ENCODE assay signal across 15 cellular contexts in the genomic region with DNA sequence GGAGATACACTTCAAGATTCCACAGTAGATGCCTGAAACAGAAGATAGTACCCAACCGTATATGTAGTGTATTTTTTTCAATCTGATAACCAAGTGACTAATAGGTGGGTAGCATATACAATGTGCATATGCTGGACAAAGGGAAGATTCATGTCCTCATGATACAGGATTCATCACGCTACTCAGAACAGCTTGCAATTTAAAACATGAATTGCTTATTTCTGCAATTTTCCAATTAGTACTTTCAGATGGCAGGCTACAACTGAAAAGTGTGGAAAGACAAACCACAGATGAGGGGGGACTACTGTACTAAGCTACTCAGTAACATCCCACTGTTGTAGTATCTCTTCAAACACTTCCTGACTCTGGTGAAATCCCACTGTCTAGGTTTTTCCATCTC. TPM values are rescaled to one million over a fixed set of nuclear protein-coding genes. Genes with fewer than 3 reads are reported as not detected.
A peak's percentile ranks its signal among the peaks of the same experiment; 100 is the strongest.
DNase-seq lines count a peak whose midpoint lies in the region; ATAC-seq, FAIRE-seq and TF ChIP-seq lines count a peak whose summit lies in the region.
"Had no signal": no experiment of that assay in that cellular context is flagged by ENCODE, and none has a peak within 500 bp of the region (broad histone marks: within the 10 kb centered on the region; RNA-seq: fewer than 3 reads in every experiment).

No MANE protein-coding gene starts in this region.

- H3K9me3 Mint-ChIP-seq in activated naive CD8-positive, alpha-beta T cell treated with anti-CD3 and anti-CD28 coated beads, Interleukin-2, amount 50 U/mL, for 24 hours: no peaks in the 10 kb centered on the region
- H3K9me3 Mint-ChIP-seq in activated naive CD8-positive, alpha-beta T cell treated with anti-CD3 and anti-CD28 coated beads for 36 hours: no peaks in the 10 kb centered on the region
- H3K9me3 Mint-ChIP-seq: CD4-positive, CD25-positive, alpha-beta regulatory T cell; IgD-negative memory B cell had no signal

- peak; percentile 30 for ATAC-seq in activated naive CD8-positive, alpha-beta T cell treated with anti-CD3 and anti-CD28 coated beads, Interleukin-2, amount 50 U/mL, for 24 hours
- no peak for ATAC-seq in GM21723 (IDR thresholded peaks at IDR 0.05; ENCODE audit: unreplicated experiment)

- peaks cover 2% of the 10 kb centered on the region for H3K27me3 Mint-ChIP-seq in activated naive CD8-positive, alpha-beta T cell treated with anti-CD3 and anti-CD28 coated beads, Interleukin-2, amount 50 U/mL, for 24 hours
- H3K27me3 Mint-ChIP-seq in activated naive CD8-positive, alpha-beta T cell treated with anti-CD3 and anti-CD28 coated beads for 36 hours: no peaks in the 10 kb centered on the region
- H3K27me3 Mint-ChIP-seq: IgD-negative memory B cell had no signal

- no peak for DNase-seq in activated naive CD8-positive, alpha-beta T cell treated with anti-CD3 and anti-CD28 coated beads, Interleukin-2, amount 50 U/mL, for 24 hours
- DNase-seq in activated naive CD8-positive, alpha-beta T cell treated with anti-CD3 and anti-CD28 coated beads for 36 hours: no peak
- DNase-seq in GM12892 (ENCODE audit: insufficient read length): no peak
- peak; percentile 29 for DNase-seq in amniotic epithelial cell (ENCODE audit: low read depth)
- DNase-seq in GOT3 (lab: John Stamatoyannopoulos, UW): no peak
- DNase-seq in NCI-H1436 treated with DMSO at 0.1 percent for 48 hours (lab: John Stamatoyannopoulos, UW): no peak
- DNase-seq: ACHN; Calu3; CD4-positive, CD25-positive, alpha-beta regulatory T cell; DMS79; H7 had no signal

- peak; percentile 33 for FAIRE-seq in GM12892 (lab: Jason Lieb, UNC)
- FAIRE-seq: G401.6, GM19239 had no signal

- H3K4me3 Mint-ChIP-seq in activated naive CD8-positive, alpha-beta T cell treated with anti-CD3 and anti-CD28 coated beads, Interleukin-2, amount 50 U/mL, for 24 hours: no peak overlapping the region
- H3K4me3 Mint-ChIP-seq in activated naive CD8-positive, alpha-beta T cell treated with anti-CD3 and anti-CD28 coated beads for 36 hours: no peak overlapping the region
- H3K4me3 Mint-ChIP-seq: CD4-positive, CD25-positive, alpha-beta regulatory T cell; IgD-negative memory B cell had no signal

- peaks cover 20% of the 10 kb centered on the region for H3K4me1 Mint-ChIP-seq in activated naive CD8-positive, alpha-beta T cell treated with anti-CD3 and anti-CD28 coated beads, Interleukin-2, amount 50 U/mL, for 24 hours
- peaks cover 23% of the 10 kb centered on the region for H3K4me1 Mint-ChIP-seq in activated naive CD8-positive, alpha-beta T cell treated with anti-CD3 and anti-CD28 coated beads for 36 hours

- H3K27ac Mint-ChIP-seq in activated naive CD8-positive, alpha-beta T cell treated with anti-CD3 and anti-CD28 coated beads, Interleukin-2, amount 50 U/mL, for 24 hours: no peak overlapping the region
- no peak overlapping the region for H3K27ac Mint-ChIP-seq in activated naive CD8-positive, alpha-beta T cell treated with anti-CD3 and anti-CD28 coated beads for 36 hours
- H3K27ac Mint-ChIP-seq: CD4-positive, CD25-positive, alpha-beta regulatory T cell; IgD-negative memory B cell had no signal

- H3K36me3 Mint-ChIP-seq in activated naive CD8-positive, alpha-beta T cell treated with anti-CD3 and anti-CD28 coated beads, Interleukin-2, amount 50 U/mL, for 24 hours (ENCODE audit: low read depth): peaks cover 10% of the 10 kb centered on the region
- peaks cover 4% of the 10 kb centered on the region for H3K36me3 Mint-ChIP-seq in activated naive CD8-positive, alpha-beta T cell treated with anti-CD3 and anti-CD28 coated beads for 36 hours
- H3K36me3 Mint-ChIP-seq: CD4-positive, CD25-positive, alpha-beta regulatory T cell; IgD-negative memory B cell had no signal

- no peak for TF ChIP-seq POLR2A in GM12892 (IDR thresholded peaks at IDR 0.05; ENCODE audit: low read depth, low read length)

RNA-seq across cellular contexts. Expression of gene IER3IP1, which starts 3.7 kb away (rescaled TPM):
- 10 to 100 TPM; 15.4 to 15.6 TPM for total RNA-seq in activated naive CD8-positive, alpha-beta T cell treated with anti-CD3 and anti-CD28 coated beads for 36 hours
- 18.0 TPM for polyA plus RNA-seq in GM12892 (2012; ENCODE audit: missing spikeins)

RNA-seq across cellular contexts. Expression of gene HDHD2, which starts 22.2 kb away (rescaled TPM):
- total RNA-seq in activated naive CD8-positive, alpha-beta T cell treated with anti-CD3 and anti-CD28 coated beads for 36 hours: 10 to 100 TPM; 23.0 to 25.9 TPM
- polyA plus RNA-seq in GM12892 (2012; ENCODE audit: missing spikeins): 14.7 TPM
